ENCODE assay signal across 1 cellular context in genomic region chr12:44307506-44308168, GRCh38.
TF ChIP-seq lines count a peak whose summit lies in the region.

No MANE protein-coding gene starts in this region.

TF ChIP-seq in GM23338, 12 proteins besides CTCF, POLR2A, EP300 and RAD21 (continued from another document):
- TF ChIP-seq ZNF462 (CRISPR knock-in tag; IDR thresholded peaks at IDR 0.05) (no peak), NANOG (IDR thresholded peaks at IDR 0.05; ENCODE audit: borderline replicate concordance) (no peak), EZH2 (IDR thresholded peaks at IDR 0.05; ENCODE audit: low read depth, unreplicated experiment) (no peak), POLR2AphosphoS5 (IDR thresholded peaks at IDR 0.05; ENCODE audit: low read depth) (no peak), ZNF331 (CRISPR knock-in tag; IDR thresholded peaks at IDR 0.05; ENCODE audit: low read depth) (no peak)
